In the genomic region with DNA sequence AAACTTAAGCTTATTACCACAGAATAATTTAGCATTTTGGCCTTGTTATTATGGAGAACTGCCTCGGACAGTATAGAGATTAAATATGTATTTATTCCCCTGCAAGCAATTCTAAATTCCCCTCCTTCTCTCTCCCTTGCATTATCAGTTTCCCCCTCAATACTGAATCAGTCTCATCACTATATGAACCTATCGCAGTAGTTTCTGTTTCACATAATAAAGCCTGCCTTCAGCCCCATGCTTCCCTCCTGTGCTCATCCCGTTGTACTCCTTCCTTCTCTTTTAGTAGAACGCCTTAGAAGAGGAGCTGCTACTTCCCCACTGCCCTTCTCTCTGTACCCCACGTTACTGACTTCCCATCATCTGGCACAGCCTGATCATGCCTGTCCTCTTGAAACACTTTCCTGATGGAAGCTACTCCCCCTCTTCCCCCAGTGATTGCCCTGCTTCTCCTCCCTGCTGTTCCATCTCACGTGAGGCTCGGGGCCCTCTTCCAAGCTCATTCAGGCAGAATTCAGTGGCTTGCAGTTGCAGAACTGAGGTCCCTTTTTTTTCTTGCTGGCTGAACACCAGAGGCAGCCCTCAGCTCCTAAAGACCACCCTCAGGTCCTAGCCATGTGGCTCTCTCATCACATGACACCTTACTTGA, we compare ENCODE assay signal across 1 cellular context.
TF ChIP-seq lines count a peak whose summit lies in the region.

No MANE protein-coding gene starts in this region.

TF ChIP-seq in WTC11, 78 proteins besides CTCF, POLR2A, EP300 and RAD21:
- TF ChIP-seq E2F5 (CRISPR knock-in tag; IDR thresholded peaks at IDR 0.05), result no peak
- TF ChIP-seq, protein P1, sequence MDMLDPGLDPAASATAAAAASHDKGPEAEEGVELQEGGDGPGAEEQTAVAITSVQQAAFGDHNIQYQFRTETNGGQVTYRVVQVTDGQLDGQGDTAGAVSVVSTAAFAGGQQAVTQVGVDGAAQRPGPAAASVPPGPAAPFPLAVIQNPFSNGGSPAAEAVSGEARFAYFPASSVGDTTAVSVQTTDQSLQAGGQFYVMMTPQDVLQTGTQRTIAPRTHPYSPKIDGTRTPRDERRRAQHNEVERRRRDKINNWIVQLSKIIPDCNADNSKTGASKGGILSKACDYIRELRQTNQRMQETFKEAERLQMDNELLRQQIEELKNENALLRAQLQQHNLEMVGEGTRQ (CRISPR knock-in tag; IDR thresholded peaks at IDR 0.05), result peak; percentile 26; the same call in 1 of the 2 replicates
TF ChIP-seq in WTC11: peak in this region for 1.
